ENCODE assay signal across 6 cellular contexts in genomic region chr1:16107039-16107438, GRCh38. TPM values are rescaled to one million over a fixed set of nuclear protein-coding genes. Genes with fewer than 3 reads are reported as not detected.
"Had no signal": no experiment of that assay in that cellular context is flagged by ENCODE, and none has a peak within 500 bp of the region (broad histone marks: within the 10 kb centered on the region; RNA-seq: fewer than 3 reads in every experiment).

No MANE protein-coding gene starts in this region.

RNA-seq across cellular contexts. Expression of gene FAM131C, which starts 33.6 kb away (rescaled TPM):
- total RNA-seq: gastrocnemius medialis, left lung, lower lobe of right lung, lung microvascular endothelial cell, mesenteric fat pad, mononuclear cell had no signal
